Comparison of ENCODE assay signal across 1 cellular context in the genomic region with DNA sequence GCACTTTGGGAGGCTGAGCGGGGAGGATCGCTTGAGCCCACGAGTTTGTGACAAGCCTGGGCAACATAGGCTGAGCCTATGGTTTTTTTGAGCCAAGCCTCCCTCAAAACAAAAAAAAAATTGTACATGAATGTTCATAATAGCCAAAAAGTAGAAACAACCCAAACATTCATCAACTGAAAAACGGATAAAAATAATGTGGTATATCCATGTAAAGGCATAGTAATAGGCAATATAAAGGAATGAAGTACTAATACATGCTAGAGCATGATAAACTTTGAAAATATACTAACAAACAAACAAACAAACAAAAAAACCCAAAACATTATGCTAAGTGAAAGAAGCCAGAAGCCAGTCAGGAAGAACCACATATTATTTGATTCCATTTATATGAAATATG.
TF ChIP-seq lines count a peak whose summit lies in the region.

No MANE protein-coding gene starts in this region.

TF ChIP-seq in SK-N-SH, 30 proteins besides CTCF, POLR2A, EP300 and RAD21 (continued from another document):
- TF ChIP-seq, protein P1, sequence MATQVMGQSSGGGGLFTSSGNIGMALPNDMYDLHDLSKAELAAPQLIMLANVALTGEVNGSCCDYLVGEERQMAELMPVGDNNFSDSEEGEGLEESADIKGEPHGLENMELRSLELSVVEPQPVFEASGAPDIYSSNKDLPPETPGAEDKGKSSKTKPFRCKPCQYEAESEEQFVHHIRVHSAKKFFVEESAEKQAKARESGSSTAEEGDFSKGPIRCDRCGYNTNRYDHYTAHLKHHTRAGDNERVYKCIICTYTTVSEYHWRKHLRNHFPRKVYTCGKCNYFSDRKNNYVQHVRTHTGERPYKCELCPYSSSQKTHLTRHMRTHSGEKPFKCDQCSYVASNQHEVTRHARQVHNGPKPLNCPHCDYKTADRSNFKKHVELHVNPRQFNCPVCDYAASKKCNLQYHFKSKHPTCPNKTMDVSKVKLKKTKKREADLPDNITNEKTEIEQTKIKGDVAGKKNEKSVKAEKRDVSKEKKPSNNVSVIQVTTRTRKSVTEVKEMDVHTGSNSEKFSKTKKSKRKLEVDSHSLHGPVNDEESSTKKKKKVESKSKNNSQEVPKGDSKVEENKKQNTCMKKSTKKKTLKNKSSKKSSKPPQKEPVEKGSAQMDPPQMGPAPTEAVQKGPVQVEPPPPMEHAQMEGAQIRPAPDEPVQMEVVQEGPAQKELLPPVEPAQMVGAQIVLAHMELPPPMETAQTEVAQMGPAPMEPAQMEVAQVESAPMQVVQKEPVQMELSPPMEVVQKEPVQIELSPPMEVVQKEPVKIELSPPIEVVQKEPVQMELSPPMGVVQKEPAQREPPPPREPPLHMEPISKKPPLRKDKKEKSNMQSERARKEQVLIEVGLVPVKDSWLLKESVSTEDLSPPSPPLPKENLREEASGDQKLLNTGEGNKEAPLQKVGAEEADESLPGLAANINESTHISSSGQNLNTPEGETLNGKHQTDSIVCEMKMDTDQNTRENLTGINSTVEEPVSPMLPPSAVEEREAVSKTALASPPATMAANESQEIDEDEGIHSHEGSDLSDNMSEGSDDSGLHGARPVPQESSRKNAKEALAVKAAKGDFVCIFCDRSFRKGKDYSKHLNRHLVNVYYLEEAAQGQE (IDR thresholded peaks at IDR 0.05; ENCODE audit: low read depth, low read length), result no peak
- TF ChIP-seq, protein P2, sequence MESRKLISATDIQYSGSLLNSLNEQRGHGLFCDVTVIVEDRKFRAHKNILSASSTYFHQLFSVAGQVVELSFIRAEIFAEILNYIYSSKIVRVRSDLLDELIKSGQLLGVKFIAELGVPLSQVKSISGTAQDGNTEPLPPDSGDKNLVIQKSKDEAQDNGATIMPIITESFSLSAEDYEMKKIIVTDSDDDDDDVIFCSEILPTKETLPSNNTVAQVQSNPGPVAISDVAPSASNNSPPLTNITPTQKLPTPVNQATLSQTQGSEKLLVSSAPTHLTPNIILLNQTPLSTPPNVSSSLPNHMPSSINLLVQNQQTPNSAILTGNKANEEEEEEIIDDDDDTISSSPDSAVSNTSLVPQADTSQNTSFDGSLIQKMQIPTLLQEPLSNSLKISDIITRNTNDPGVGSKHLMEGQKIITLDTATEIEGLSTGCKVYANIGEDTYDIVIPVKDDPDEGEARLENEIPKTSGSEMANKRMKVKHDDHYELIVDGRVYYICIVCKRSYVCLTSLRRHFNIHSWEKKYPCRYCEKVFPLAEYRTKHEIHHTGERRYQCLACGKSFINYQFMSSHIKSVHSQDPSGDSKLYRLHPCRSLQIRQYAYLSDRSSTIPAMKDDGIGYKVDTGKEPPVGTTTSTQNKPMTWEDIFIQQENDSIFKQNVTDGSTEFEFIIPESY (IDR thresholded peaks at IDR 0.05; ENCODE audit: borderline replicate concordance, low read depth), result no peak
- no peak for TF ChIP-seq NFIC (IDR thresholded peaks at IDR 0.05; ENCODE audit: borderline replicate concordance)
